In genomic region chr11:15280393-15280792, GRCh38 we compare ENCODE assay signal across 15 cellular contexts.
"Had no signal": no experiment of that assay in that cellular context is flagged by ENCODE, and none has a peak within 500 bp of the region (broad histone marks: within the 10 kb centered on the region; RNA-seq: fewer than 3 reads in every experiment).

No MANE protein-coding gene starts in this region.

- H3K36me3 ChIP-seq: cardiac muscle cell, heart right ventricle, lower lobe of right lung, tibial artery, vagina, WERI-Rb-1 had no signal

- H3K4me1 ChIP-seq: lower lobe of right lung, tibial artery, vagina had no signal

- ATAC-seq: activated naive CD4-positive, alpha-beta T cell treated with anti-CD3 and anti-CD28 coated beads, Interleukin-2, amount 50 U/mL, for 72 hours; heart right ventricle; left cardiac atrium; lower lobe of right lung; stimulated activated memory B cell treated with anti-CD40 and anti-IgM and Interleukin-4, amounts not matched to agents 10 μg/mL and 1 μg/mL and 100 μg/mL, for 72 hours had no signal

- H3K9me3 ChIP-seq: heart right ventricle, lower lobe of right lung, tibial artery, vagina had no signal

- DNase-seq: activated CD4-positive, alpha-beta memory T cell treated with anti-CD3 and anti-CD28 coated beads, Interleukin-2, amount 10 ng/mL, durations not matched to agents 7 days and 5 days; activated effector memory CD4-positive, alpha-beta T cell treated with anti-CD3 and anti-CD28 coated beads, Interleukin-2, amount 50 U/mL, for 16 hours; activated T-cell treated with anti-CD3 and anti-CD28 coated beads, Interleukin-2, amount 50 U/mL, for 48 hours; foreskin melanocyte; heart right ventricle; left cardiac atrium; lower lobe of right lung; occipital lobe; tibial artery; WERI-Rb-1 had no signal

- H3K27ac ChIP-seq: cardiac muscle cell, epithelial cell of prostate, heart right ventricle, lower lobe of right lung, tibial artery, vagina, WERI-Rb-1 had no signal

- H3K27me3 ChIP-seq: cardiac muscle cell, tibial artery, vagina had no signal

- H3K4me3 ChIP-seq: cardiac muscle cell, heart right ventricle, lower lobe of right lung, tibial artery, vagina had no signal
